8 cellular contexts compared by ENCODE assay signal in genomic region chr17:79832211-79833109, GRCh38. TPM values are rescaled to one million over a fixed set of nuclear protein-coding genes. Genes with fewer than 3 reads are reported as not detected.
A peak's percentile ranks its signal among the peaks of the same experiment; 100 is the strongest.
DNase-seq lines count a peak whose midpoint lies in the region; TF ChIP-seq lines count a peak whose summit lies in the region.

No MANE protein-coding gene starts in this region.

- peak overlapping the region; percentile 94 for H3K4me3 ChIP-seq in LNCaP clone FGC (ENCODE audit: low read depth, low read length)
- H3K4me3 ChIP-seq in brain microvascular endothelial cell (ENCODE audit: low read depth, low read length) = peak overlapping the region; percentile 30
- H3K4me3 ChIP-seq in stomach = peak overlapping the region; percentile 33 to 43 (median 36)

- in situ Hi-C loops in brain microvascular endothelial cell (cut with HindIII; ENCODE audit: low pct_ligation_motif_present, low sequenced_read_pairs) = no loop called here

- H3K36me3 ChIP-seq in brain microvascular endothelial cell (replicated peaks) (peaks cover 18% of the 10 kb centered on the region), stomach (peaks cover 18 to 23% (median 22%) of the 10 kb centered on the region in 4 donors)

- intact Hi-C loops in stomach (cut with DNase I; ENCODE audit: low total_unique reads) = no loop called here

- no peaks in the 10 kb centered on the region for H3K9me3 ChIP-seq in stomach

- no peak for TF ChIP-seq POLR2A in stomach (IDR thresholded peaks at IDR 0.05)

- H3K4me1 ChIP-seq in stomach = peaks cover 55 to 84% (median 80%) of the 10 kb centered on the region in 4 donors

- no peak overlapping the region for H3K27ac ChIP-seq in brain microvascular endothelial cell
- H3K27ac ChIP-seq in stomach = peak overlapping the region; percentile 74 to 86 (median 84)

- WGBS in stomach, 5 donors = 7 to 21% (median 15%) methylated on average over 18 to 73 of the region's 73 CpGs

- DNase-seq in LNCaP clone FGC (ENCODE audit: low read depth) = no peak
- DNase-seq in brain microvascular endothelial cell = no peak
- DNase-seq in kidney tubule cell (ENCODE audit: low spot score) = peak; percentile 49
- peak; percentile 55 for DNase-seq in stomach
- DNase-seq in amniotic stem cell (lab: John Stamatoyannopoulos, UW) = no peak
- DNase-seq in NCI-H510A (lab: John Stamatoyannopoulos, UW) = no peak
- no peak for DNase-seq in NCI-H2081 (lab: John Stamatoyannopoulos, UW)
- no peak for DNase-seq in activated naive CD4-positive, alpha-beta T cell (lab: John Stamatoyannopoulos, UW)

- TF ChIP-seq CTCF in LNCaP clone FGC (IDR thresholded peaks at IDR 0.05; ENCODE audit: control insufficient read depth, extremely low read depth, insufficient read depth) = no peak
- TF ChIP-seq CTCF in brain microvascular endothelial cell (IDR thresholded peaks at IDR 0.05; ENCODE audit: low read depth, low read length, missing control alignments) = no peak
- no peak for TF ChIP-seq CTCF in stomach (IDR thresholded peaks at IDR 0.05)

- no peaks in the 10 kb centered on the region for H3K27me3 ChIP-seq in brain microvascular endothelial cell (replicated peaks)
- H3K27me3 ChIP-seq in stomach = no peaks in the 10 kb centered on the region

- TF ChIP-seq EP300 in stomach (IDR thresholded peaks at IDR 0.05) = no peak

RNA-seq across cellular contexts. Expression of gene CBX4, which starts 6.8 kb away (rescaled TPM):
- 1 to 10 TPM; 1.8 to 9.8 (median 7.8) TPM for total RNA-seq in stomach
- polyA plus RNA-seq in stomach = 10 to 100 TPM in 1 of 3 donors, 1 to 10 TPM in 2; 7.6 to 10.6 (median 9.3) TPM

RNA-seq across cellular contexts. Expression of gene CBX8, which starts 35.6 kb away (rescaled TPM):
- 100 to 1,000 TPM in 1 of 5 donors, 10 to 100 TPM in 1, 1 to 10 TPM in 1, not detected in 2; 2.8 to 140 (median 12.0) TPM for total RNA-seq in stomach
- polyA plus RNA-seq in stomach = 1 to 10 TPM in 2 of 3 donors, under 1 TPM in 1; 0.76 to 3.4 (median 1.4) TPM

RNA-seq across cellular contexts. Expression of gene CBX2, which starts 54.5 kb away (rescaled TPM):
- 1 to 10 TPM in 2 of 5 donors, under 1 TPM in 1, not detected in 2; under 0.01 to 1.3 (median 1.0) TPM for total RNA-seq in stomach
- polyA plus RNA-seq in stomach = 1 to 10 TPM in 1 of 3 donors, under 1 TPM in 1, not detected in 1; 0.93 to 1.2 TPM

Comparison
In these comparisons a context has a peak if more than half of its experiments do, and no peak if none do; other contexts are left out.
1. DNase-seq: peak in kidney tubule cell (single experiment) and stomach (single experiment); none in LNCaP clone FGC (single experiment), brain microvascular endothelial cell (single experiment), amniotic stem cell (single experiment), NCI-H510A (single experiment), NCI-H2081 (0 of 2) and activated naive CD4-positive, alpha-beta T cell (0 of 4).
2. H3K4me3 ChIP-seq: peak in every context shown above with its lines; median percentile 94 in LNCaP clone FGC; 36 in stomach; 30 in brain microvascular endothelial cell.